9 cellular contexts compared by ENCODE assay signal in the genomic region with DNA sequence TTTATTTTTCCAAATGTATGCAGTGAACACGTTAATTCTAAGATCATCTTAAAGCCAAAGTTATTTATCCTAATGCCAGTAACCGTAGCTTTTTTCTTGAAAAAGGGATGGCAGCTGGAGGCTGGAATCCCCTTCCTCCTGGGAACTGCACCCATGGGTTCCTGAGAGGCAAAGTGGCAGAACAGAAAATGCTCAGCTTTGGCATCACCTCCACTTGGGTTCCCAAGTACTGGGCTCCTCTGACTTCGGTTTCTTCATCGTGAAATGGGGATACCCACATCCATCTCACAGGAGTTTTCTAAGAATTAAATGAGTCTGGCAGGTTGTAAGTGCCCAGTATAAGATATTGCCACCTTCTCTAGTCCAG. TPM values are rescaled to one million over a fixed set of nuclear protein-coding genes. Genes with fewer than 3 reads are reported as not detected.
DNase-seq lines count a peak whose midpoint lies in the region; ATAC-seq and TF ChIP-seq lines count a peak whose summit lies in the region.
"Had no signal": no experiment of that assay in that cellular context is flagged by ENCODE, and none has a peak within 500 bp of the region (broad histone marks: within the 10 kb centered on the region; RNA-seq: fewer than 3 reads in every experiment).

No MANE protein-coding gene starts in this region.

- no peaks in the 10 kb centered on the region for H4K20me1 ChIP-seq in PC-3 (ENCODE audit: low read length)

- H3K27me3 Mint-ChIP-seq in CD8-positive, alpha-beta memory T cell: no peaks in the 10 kb centered on the region

- H3K4me3 Mint-ChIP-seq in CD8-positive, alpha-beta memory T cell: peak overlapping the region; percentile 78 to 95 (median 86)

- no TSS peak for BruUV-seq in PC-3 (replicated peaks; lab: Mats Ljungman, UMichigan)

- H3K27me3 ChIP-seq in CD8-positive, alpha-beta memory T cell (ENCODE audit: insufficient read depth, low read length, poor library complexity, severe bottlenecking): no peaks in the 10 kb centered on the region
- no peaks in the 10 kb centered on the region for H3K27me3 ChIP-seq in PC-3 (ENCODE audit: low read length)
- H3K27me3 ChIP-seq in skeletal muscle satellite cell (ENCODE audit: control insufficient read depth, insufficient read depth, low read length): no peaks in the 10 kb centered on the region

- H3K27ac ChIP-seq in CD8-positive, alpha-beta memory T cell (ENCODE audit: low read depth, low read length): peak overlapping the region; percentile 69
- H3K27ac ChIP-seq in PC-3 (ENCODE audit: low read length): peak overlapping the region; percentile 85

- peak overlapping the region; percentile 78 to 95 (median 86) for H3K27ac Mint-ChIP-seq in CD8-positive, alpha-beta memory T cell

- H3K9me2 ChIP-seq in PC-3 (replicated peaks; ENCODE audit: low read length): no peaks in the 10 kb centered on the region

- DNase-seq in CD8-positive, alpha-beta memory T cell: no peak
- DNase-seq in PC-3 (no peak), fibroblast of villous mesenchyme (ENCODE audit: low read depth) (no peak), NCI-H526 treated with DMSO at 0.1 percent for 48 hours (lab: John Stamatoyannopoulos, UW) (no peak), NCI-H2107 (lab: John Stamatoyannopoulos, UW) (no peak), SW 1271 (lab: John Stamatoyannopoulos, UW) (no peak)

- peak; percentile 10 for ATAC-seq in GM21786 (IDR thresholded peaks at IDR 0.05; ENCODE audit: unreplicated experiment)
- peak; percentile 30 for ATAC-seq in PC-3

- no peaks in the 10 kb centered on the region for H3K9me3 Mint-ChIP-seq in CD8-positive, alpha-beta memory T cell

- peaks cover 0 to 5% (median 1%) of the 10 kb centered on the region in 3 donors for H3K36me3 Mint-ChIP-seq in CD8-positive, alpha-beta memory T cell

- H3K4me2 ChIP-seq in PC-3 (ENCODE audit: low read length) (peak overlapping the region; percentile 92), skeletal muscle satellite cell (ENCODE audit: low read length) (peak overlapping the region; percentile 97)

- peak overlapping the region; percentile 90 for H2AFZ ChIP-seq in PC-3 (ENCODE audit: low read length)

- peak overlapping the region; percentile 66 for H3K4me3 ChIP-seq in CD8-positive, alpha-beta memory T cell (ENCODE audit: low read length)
- H3K4me3 ChIP-seq in PC-3 (ENCODE audit: low read length): peak overlapping the region; percentile 79
- peak overlapping the region; percentile 70 for H3K4me3 ChIP-seq in fibroblast of villous mesenchyme (ENCODE audit: low read depth, low read length)
- peak overlapping the region; percentile 80 for H3K4me3 ChIP-seq in skeletal muscle satellite cell (ENCODE audit: low read length)

- intact Hi-C loops in PC-3 (cut with micrococcal nuclease): loop anchor here (5.0 kb wide), 2 partner anchors 61 to 101 kb away; no protein-coding TSS in a partner anchor

- H3K9ac ChIP-seq in PC-3 (ENCODE audit: low read length) (peak overlapping the region; percentile 76), skeletal muscle satellite cell (ENCODE audit: low read depth, low read length) (peak overlapping the region; percentile 64)

- POLR2A ChIA-PET in CD8-positive, alpha-beta memory T cell (lab: Charles Lee): interaction anchor here (0.6 to 1.5 kb wide), 2 partner anchors 62 to 73 kb away, joined by 5 to 9 read pairs; a partner anchor contains a TSS
- POLR2A ChIA-PET in PC-3 (lab: Charles Lee; ENCODE audit: unreplicated experiment): no interaction called here

- H3K9me3 ChIP-seq in CD8-positive, alpha-beta memory T cell (ENCODE audit: low read length): no peaks in the 10 kb centered on the region
- H3K9me3 ChIP-seq in PC-3 (ENCODE audit: low read length) (no peaks in the 10 kb centered on the region), skeletal muscle satellite cell (replicated peaks; ENCODE audit: low read length) (no peaks in the 10 kb centered on the region)

- CTCF ChIA-PET in CD8-positive, alpha-beta memory T cell (lab: Charles Lee): interaction anchor here (0.5 to 2.3 kb wide), 9 partner anchors 10 to 772 kb away, joined by 3 to 10 read pairs (median 3); a partner anchor contains a TSS
- CTCF ChIA-PET in PC-3 (lab: Charles Lee): interaction anchor here (0.7 to 1.1 kb wide), 4 partner anchors 10 to 81 kb away, joined by 3 to 4 read pairs (median 3); no protein-coding TSS in a partner anchor

- no peaks in the 10 kb centered on the region for H3K36me3 ChIP-seq in CD8-positive, alpha-beta memory T cell (ENCODE audit: insufficient read depth, low read length)
- H3K36me3 ChIP-seq in PC-3 (ENCODE audit: low read depth, low read length) (no peaks in the 10 kb centered on the region), skeletal muscle satellite cell (ENCODE audit: insufficient read depth, low read length) (no peaks in the 10 kb centered on the region)

- H3F3A ChIP-seq in PC-3 (ENCODE audit: low read length, unreplicated experiment): no peaks in the 10 kb centered on the region

- peaks cover 27 to 36% (median 32%) of the 10 kb centered on the region in 3 donors for H3K4me1 Mint-ChIP-seq in CD8-positive, alpha-beta memory T cell

- TF ChIP-seq CTCF in PC-3 (conservative IDR thresholded peaks at IDR 0.05; ENCODE audit: low read depth, low read length) (no peak), fibroblast of villous mesenchyme (IDR thresholded peaks at IDR 0.05; ENCODE audit: insufficient read depth, low read depth, low read length) (no peak)

- peaks cover 8% of the 10 kb centered on the region for H3K4me1 ChIP-seq in CD8-positive, alpha-beta memory T cell (ENCODE audit: insufficient read depth, low read length)
- no peaks in the 10 kb centered on the region for H3K4me1 ChIP-seq in PC-3 (ENCODE audit: insufficient read depth, low read length)
- peaks cover 3% of the 10 kb centered on the region for H3K4me1 ChIP-seq in skeletal muscle satellite cell (ENCODE audit: control insufficient read depth, insufficient read depth, low read length)

- H3K79me2 ChIP-seq in PC-3 (ENCODE audit: low read length): no peaks in the 10 kb centered on the region

RNA-seq across cellular contexts. Expression of a gene that starts 6.2 kb away (rescaled TPM):
- total RNA-seq in CD8-positive, alpha-beta memory T cell: under 1 TPM; 0.71 to 0.98 TPM
- 1.6 TPM for polyA plus RNA-seq in CD8-positive, alpha-beta memory T cell
- total RNA-seq in PC-3 (2014; rRNA removed) (not detected in 2 replicates), fibroblast of villous mesenchyme (0.86 and 3.5 TPM in 2 replicates)
- not detected in 2 replicates for total RNA-seq in skeletal muscle satellite cell (2012; rRNA removed)

RNA-seq across cellular contexts. Expression of a gene that starts 18.7 kb away (rescaled TPM):
- total RNA-seq in CD8-positive, alpha-beta memory T cell: under 1 TPM in 1 of 2 experiments, not detected in 1; 0.47 TPM
- not detected for polyA plus RNA-seq in CD8-positive, alpha-beta memory T cell
- total RNA-seq in PC-3 (2014; rRNA removed) (not detected in 2 replicates), fibroblast of villous mesenchyme (under 0.01 and 0.32 TPM in 2 replicates)
- total RNA-seq in skeletal muscle satellite cell (2012; rRNA removed): 0.22 TPM in 1 of 2 replicates, not detected in the other

RNA-seq across cellular contexts. Expression of a gene that starts 26.0 kb away (rescaled TPM):
- total RNA-seq in CD8-positive, alpha-beta memory T cell: not detected
- polyA plus RNA-seq in CD8-positive, alpha-beta memory T cell: not detected
- total RNA-seq in PC-3 (2014; rRNA removed): not detected in 2 replicates
- not detected in 2 replicates for total RNA-seq in fibroblast of villous mesenchyme
- not detected in 2 replicates for total RNA-seq in skeletal muscle satellite cell (2012; rRNA removed)
- total RNA-seq: left cardiac atrium had no signal

RNA-seq across cellular contexts. Expression of a gene that starts 34.3 kb away (rescaled TPM):
- not detected for total RNA-seq in CD8-positive, alpha-beta memory T cell
- polyA plus RNA-seq in CD8-positive, alpha-beta memory T cell: not detected
- total RNA-seq in PC-3 (2014; rRNA removed): not detected in 2 replicates
- total RNA-seq in fibroblast of villous mesenchyme: not detected in 2 replicates
- not detected in 2 replicates for total RNA-seq in skeletal muscle satellite cell (2012; rRNA removed)
- total RNA-seq: left cardiac atrium had no signal
